Comparison of ENCODE assay signal across 9 cellular contexts in the genomic region with DNA sequence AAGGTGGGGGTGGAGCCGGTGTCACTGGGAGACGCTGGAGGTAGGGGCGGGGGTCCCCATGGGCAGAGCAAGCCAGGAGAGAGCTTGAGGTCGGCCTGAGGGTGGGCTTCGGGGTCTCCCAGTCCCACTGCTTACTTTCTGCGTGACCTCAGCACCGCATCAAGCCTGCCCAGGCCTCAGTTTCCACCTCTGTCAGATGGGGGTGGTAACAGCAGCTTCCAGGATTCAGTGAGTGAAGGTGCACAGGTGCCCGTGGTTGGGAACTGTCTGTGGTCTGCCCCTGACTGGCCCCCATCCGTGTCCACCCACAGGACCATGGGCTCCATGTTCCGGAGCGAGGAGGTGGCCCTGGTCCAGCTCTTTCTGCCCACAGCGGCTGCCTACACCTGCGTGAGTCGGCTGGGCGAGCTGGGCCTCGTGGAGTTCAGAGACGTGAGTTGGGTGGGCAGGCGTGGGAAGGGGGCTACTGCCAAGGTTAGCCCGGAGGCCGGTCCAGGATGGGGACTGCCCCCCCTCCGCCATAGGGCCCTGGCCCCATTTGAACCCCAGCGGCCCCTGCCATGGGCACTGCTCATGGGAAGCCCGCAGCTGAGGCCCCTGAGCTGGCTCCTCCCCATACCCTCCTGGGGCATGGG. TPM values are rescaled to one million over a fixed set of nuclear protein-coding genes. Genes with fewer than 3 reads are reported as not detected.
A peak's percentile ranks its signal among the peaks of the same experiment; 100 is the strongest.
DNase-seq lines count a peak whose midpoint lies in the region; ATAC-seq, FAIRE-seq and TF ChIP-seq lines count a peak whose summit lies in the region.
"Had no signal": no experiment of that assay in that cellular context is flagged by ENCODE, and none has a peak within 500 bp of the region (broad histone marks: within the 10 kb centered on the region; RNA-seq: fewer than 3 reads in every experiment).

No MANE protein-coding gene starts in this region.

- H3K4me1 ChIP-seq in HepG2 (ENCODE audit: insufficient read depth, low read length) (peaks cover 30% of the 10 kb centered on the region), thyroid gland (peaks cover 35 to 42% of the 10 kb centered on the region in 2 donors)

- H3K27ac ChIP-seq in HepG2 (ENCODE audit: extremely low read length, insufficient read depth, low read length) (peak overlapping the region; percentile 95), thyroid gland (peak overlapping the region; percentile 88 to 94 (median 91))

- no peak for TF ChIP-seq RAD21 in HepG2 (CRISPR knock-in tag; IDR thresholded peaks at IDR 0.05)

- H3K4me3 ChIP-seq in HepG2 (replicated peaks in 1 of 3; ENCODE audit: insufficient read depth in 1 of 3, low read depth in 2 of 3, low read length in 3 of 3) (peak overlapping the region; percentile 76 to 84 (median 78); a peak in 5 of 6 replicates), thyroid gland (replicated peaks in 1 of 3) (peak overlapping the region in 1 of 3 donors; percentile 48)

- peaks cover 17% of the 10 kb centered on the region for H3K79me2 ChIP-seq in HepG2 (ENCODE audit: insufficient read depth, low read length)

- H4K20me1 ChIP-seq in HepG2 (ENCODE audit: insufficient read depth, low read length): no peaks in the 10 kb centered on the region

- H3K27me3 ChIP-seq in HepG2 (ENCODE audit: control insufficient read depth in 1 of 2, insufficient read depth in 2 of 2, low read length in 2 of 2) (no peaks in the 10 kb centered on the region), thyroid gland (no peaks in the 10 kb centered on the region)

- H3K4me1 Mint-ChIP-seq in activated CD4-positive, alpha-beta T cell treated with anti-CD3 and anti-CD28 coated beads, Interleukin-2, amount 10 ng/mL, durations not matched to agents 7 days and 5 days: peaks cover 27% of the 10 kb centered on the region
- peaks cover 21% of the 10 kb centered on the region for H3K4me1 Mint-ChIP-seq in activated naive CD8-positive, alpha-beta T cell treated with anti-CD3 and anti-CD28 coated beads for 36 hours
- H3K4me1 Mint-ChIP-seq: brain had no signal

- H3K9me3 Mint-ChIP-seq in activated CD4-positive, alpha-beta T cell treated with anti-CD3 and anti-CD28 coated beads, Interleukin-2, amount 10 ng/mL, durations not matched to agents 7 days and 5 days: no peaks in the 10 kb centered on the region
- H3K9me3 Mint-ChIP-seq in activated naive CD8-positive, alpha-beta T cell treated with anti-CD3 and anti-CD28 coated beads for 36 hours: no peaks in the 10 kb centered on the region
- H3K9me3 Mint-ChIP-seq: brain had no signal

- peak overlapping the region; percentile 99 for H3K4me2 ChIP-seq in HepG2 (ENCODE audit: low read depth, low read length)

- peak overlapping the region; percentile 92 for H3K9ac ChIP-seq in HepG2 (ENCODE audit: insufficient read depth, low read depth, low read length)

- TF ChIP-seq CTCF in HepG2 (CRISPR knock-in tag; IDR thresholded peaks at IDR 0.05): no peak
- TF ChIP-seq CTCF in thyroid gland (IDR thresholded peaks at IDR 0.05): no peak

- H3K36me3 Mint-ChIP-seq in activated CD4-positive, alpha-beta T cell treated with anti-CD3 and anti-CD28 coated beads, Interleukin-2, amount 10 ng/mL, durations not matched to agents 7 days and 5 days (ENCODE audit: low read depth): peaks cover 6% of the 10 kb centered on the region
- peaks cover 8% of the 10 kb centered on the region for H3K36me3 Mint-ChIP-seq in activated naive CD8-positive, alpha-beta T cell treated with anti-CD3 and anti-CD28 coated beads for 36 hours
- H3K36me3 Mint-ChIP-seq: brain had no signal

- WGBS in HepG2 (ENCODE audit: low lambda C conversion rate): 81% methylated on average over 11 of the region's 23 CpGs
- 85 to 94% methylated on average over 12 to 22 of the region's 23 CpGs for WGBS in thyroid gland, 2 donors

- no peaks in the 10 kb centered on the region for H3K27me3 Mint-ChIP-seq in activated CD4-positive, alpha-beta T cell treated with anti-CD3 and anti-CD28 coated beads, Interleukin-2, amount 10 ng/mL, durations not matched to agents 7 days and 5 days
- H3K27me3 Mint-ChIP-seq in activated naive CD8-positive, alpha-beta T cell treated with anti-CD3 and anti-CD28 coated beads for 36 hours: no peaks in the 10 kb centered on the region

- TF ChIP-seq EP300 in HepG2 (IDR thresholded peaks at IDR 0.05; ENCODE audit: low read depth in 2 of 2, low read length in 2 of 2) (no peak), HepG2 (CRISPR knock-in tag; IDR thresholded peaks at IDR 0.05; ENCODE audit: borderline replicate concordance) (no peak)

- no peak overlapping the region for H2AFZ ChIP-seq in HepG2 (ENCODE audit: low read length)

- peak overlapping the region; percentile 90 for H3K27ac Mint-ChIP-seq in activated CD4-positive, alpha-beta T cell treated with anti-CD3 and anti-CD28 coated beads, Interleukin-2, amount 10 ng/mL, durations not matched to agents 7 days and 5 days
- H3K27ac Mint-ChIP-seq in activated naive CD8-positive, alpha-beta T cell treated with anti-CD3 and anti-CD28 coated beads for 36 hours: peak overlapping the region; percentile 91

- no peak for ATAC-seq in HepG2

- CTCF ChIA-PET in activated CD4-positive, alpha-beta T cell treated with anti-CD3 and anti-CD28 coated beads, Interleukin-2, amount 10 ng/mL, durations not matched to agents 7 days and 5 days (lab: Charles Lee): interaction anchor here (0.6 to 1.2 kb wide), 3 partner anchors 11 to 909 kb away, joined by 3 to 4 read pairs (median 3); no protein-coding TSS in a partner anchor
- CTCF ChIA-PET in HepG2 (lab: Yijun Ruan, JAX; ENCODE audit: low intra/inter-chr PET ratio, low total read pairs): no interaction called here

- POLR2A ChIA-PET in activated CD4-positive, alpha-beta T cell treated with anti-CD3 and anti-CD28 coated beads, Interleukin-2, amount 10 ng/mL, durations not matched to agents 7 days and 5 days (lab: Charles Lee): no interaction called here
- POLR2A ChIA-PET in HepG2 (lab: Yijun Ruan, JAX): interaction anchor here (0.7 to 2.3 kb wide), 9 partner anchors 10 to 78 kb away, joined by 3 to 11 read pairs (median 5); a partner anchor contains a TSS

- no peak for DNase-seq in activated CD4-positive, alpha-beta T cell treated with anti-CD3 and anti-CD28 coated beads, Interleukin-2, amount 10 ng/mL, durations not matched to agents 7 days and 5 days
- DNase-seq in activated CD4-positive, alpha-beta T cell treated with anti-CD3 and anti-CD28 coated beads for 4 hours: no peak
- DNase-seq in activated naive CD8-positive, alpha-beta T cell treated with anti-CD3 and anti-CD28 coated beads for 36 hours: no peak
- no peak for DNase-seq in HepG2 (ENCODE audit: low spot score)
- no peak for DNase-seq in thyroid gland
- no peak for DNase-seq in Kasumi-1 (lab: John Stamatoyannopoulos, UW)
- DNase-seq in NCI-H2081 (lab: John Stamatoyannopoulos, UW): no peak
- DNase-seq in GDM1 (lab: John Stamatoyannopoulos, UW): no peak

- FAIRE-seq in HepG2 (lab: Jason Lieb, UNC): no peak

- H3K9me3 ChIP-seq in HepG2 (ENCODE audit: low read length) (no peaks in the 10 kb centered on the region), thyroid gland (no peaks in the 10 kb centered on the region)

- intact Hi-C loops in HepG2 (cut with micrococcal nuclease; ENCODE audit: unreplicated experiment) (no loop called here), thyroid gland (cut with DNase I) (loop anchor here (5.0 kb wide), 1 partner anchor 81 kb away; a partner anchor contains a TSS)

- no TSS peak for BruUV-seq in HepG2 (replicated peaks; lab: Mats Ljungman, UMichigan)

- peak overlapping the region; percentile 83 for H3K4me3 Mint-ChIP-seq in activated CD4-positive, alpha-beta T cell treated with anti-CD3 and anti-CD28 coated beads, Interleukin-2, amount 10 ng/mL, durations not matched to agents 7 days and 5 days
- H3K4me3 Mint-ChIP-seq in activated naive CD8-positive, alpha-beta T cell treated with anti-CD3 and anti-CD28 coated beads for 36 hours: peak overlapping the region; percentile 91

- H3K36me3 ChIP-seq in HepG2 (replicated peaks in 1 of 2; ENCODE audit: control insufficient read depth in 1 of 2, insufficient read depth in 2 of 2, low read length in 2 of 2) (peaks cover 2 to 11% of the 10 kb centered on the region in 2 experiments; a peak in 3 of 5 replicates), thyroid gland (peaks cover 12 to 14% of the 10 kb centered on the region in 2 donors)

- in situ Hi-C loops in HepG2 (cut with HindIII; ENCODE audit: extremely low pct_ligation_motif_present, low pct_unique_long_range_greater_than_20kb): no loop called here

- TF ChIP-seq POLR2A in HepG2 (IDR thresholded peaks at IDR 0.05; ENCODE audit: insufficient read depth in 1 of 2, low read depth in 2 of 2, low read length in 2 of 2): no peak
- no peak for TF ChIP-seq POLR2A in thyroid gland (IDR thresholded peaks at IDR 0.05)

RNA-seq across cellular contexts. Expression of a gene that starts 2.2 kb away (rescaled TPM):
- total RNA-seq in activated CD4-positive, alpha-beta T cell treated with anti-CD3 and anti-CD28 coated beads, Interleukin-2, amount 10 ng/mL, durations not matched to agents 7 days and 5 days: 100 to 1,000 TPM; 286 to 316 TPM
- total RNA-seq in activated naive CD8-positive, alpha-beta T cell treated with anti-CD3 and anti-CD28 coated beads for 36 hours: 100 to 1,000 TPM; 108 to 113 TPM
- total RNA-seq in HepG2 (2016; rRNA removed; fragmentation: Illumina TruSeq; extraction: Trizol) (9.9 and 48.0 TPM in 2 replicates), thyroid gland (100 to 1,000 TPM in 3 of 4 donors, 10 to 100 TPM in 1; 74.8 to 141 (median 121) TPM)
- 10.6 and 10.9 TPM in 2 replicates for total RNA-seq in HepG2 (2016; cell fraction: cytosol; rRNA removed; fragmentation: Illumina TruSeq; extraction: Trizol; ENCODE audit: low read depth)
- total RNA-seq in HepG2 (2016; cell fraction: insoluble cytoplasmic fraction; rRNA removed; fragmentation: Illumina TruSeq; extraction: Trizol): 7.6 and 52.5 TPM in 2 replicates
- 8.3 and 8.4 TPM in 2 replicates for total RNA-seq in HepG2 (2016; cell fraction: membrane; rRNA removed; fragmentation: Illumina TruSeq; extraction: Trizol)
- total RNA-seq in HepG2 (2016; cell fraction: nucleus; rRNA removed; fragmentation: Illumina TruSeq; extraction: Trizol): 57.2 and 73.6 TPM in 2 replicates
- polyA plus RNA-seq in HepG2 (2011; rRNA removed): 69.6 and 97.2 TPM in 2 replicates
- polyA plus RNA-seq in HepG2 (2011; cell fraction: cytosol; rRNA removed): 25.1 and 41.9 TPM in 2 replicates
- polyA plus RNA-seq in HepG2 (2011; cell fraction: nucleus; rRNA removed): 1,399 and 1,906 TPM in 2 replicates
- 23.6 and 37.0 TPM in 2 replicates for polyA plus RNA-seq in HepG2 (2012)
- polyA plus RNA-seq in HepG2 (2016; cell fraction: cytosol; fragmentation: Illumina TruSeq; extraction: Trizol; ENCODE audit: low read depth): 3.6 and 4.6 TPM in 2 replicates
- 7.3 and 10.3 TPM in 2 replicates for polyA plus RNA-seq in HepG2 (2016; cell fraction: insoluble cytoplasmic fraction; fragmentation: Illumina TruSeq; extraction: Trizol; ENCODE audit: low read depth)
- polyA plus RNA-seq in HepG2 (2016; cell fraction: membrane; fragmentation: Illumina TruSeq; extraction: Trizol; ENCODE audit: low read depth): 5.5 and 6.6 TPM in 2 replicates
- 176 and 189 TPM in 2 replicates for polyA plus RNA-seq in HepG2 (2016; cell fraction: nucleus; fragmentation: Illumina TruSeq; extraction: Trizol; ENCODE audit: insufficient read depth, low read depth)
- polyA minus RNA-seq in HepG2 (2011; rRNA and poly(A)+ RNA removed; ENCODE audit: low replicate concordance): 49.2 and 98.2 TPM in 2 replicates
- polyA minus RNA-seq in HepG2 (2011; cell fraction: cytosol; rRNA and poly(A)+ RNA removed): 22.7 and 28.6 TPM in 2 replicates
- 100 and 121 TPM in 2 replicates for polyA minus RNA-seq in HepG2 (2011; cell fraction: nucleus; rRNA and poly(A)+ RNA removed)

RNA-seq across cellular contexts. Expression of a gene that starts 10.6 kb away (rescaled TPM):
- total RNA-seq in activated CD4-positive, alpha-beta T cell treated with anti-CD3 and anti-CD28 coated beads, Interleukin-2, amount 10 ng/mL, durations not matched to agents 7 days and 5 days: 100 to 1,000 TPM; 116 to 138 TPM
- 100 to 1,000 TPM; 109 to 126 TPM for total RNA-seq in activated naive CD8-positive, alpha-beta T cell treated with anti-CD3 and anti-CD28 coated beads for 36 hours
- total RNA-seq in HepG2 (2016; rRNA removed; fragmentation: Illumina TruSeq; extraction: Trizol) (120 and 158 TPM in 2 replicates), thyroid gland (100 to 1,000 TPM; 222 to 310 (median 254) TPM)
- total RNA-seq in HepG2 (2016; cell fraction: cytosol; rRNA removed; fragmentation: Illumina TruSeq; extraction: Trizol; ENCODE audit: low read depth): 120 and 122 TPM in 2 replicates
- 111 and 153 TPM in 2 replicates for total RNA-seq in HepG2 (2016; cell fraction: insoluble cytoplasmic fraction; rRNA removed; fragmentation: Illumina TruSeq; extraction: Trizol)
- total RNA-seq in HepG2 (2016; cell fraction: membrane; rRNA removed; fragmentation: Illumina TruSeq; extraction: Trizol): 119 and 125 TPM in 2 replicates
- total RNA-seq in HepG2 (2016; cell fraction: nucleus; rRNA removed; fragmentation: Illumina TruSeq; extraction: Trizol): 68.1 and 87.4 TPM in 2 replicates
- polyA plus RNA-seq in HepG2 (2011; rRNA removed): 96.7 and 101 TPM in 2 replicates
- polyA plus RNA-seq in HepG2 (2011; cell fraction: cytosol; rRNA removed): 77.4 and 163 TPM in 2 replicates
- polyA plus RNA-seq in HepG2 (2011; cell fraction: nucleus; rRNA removed): 142 and 151 TPM in 2 replicates
- 65.2 and 96.9 TPM in 2 replicates for polyA plus RNA-seq in HepG2 (2012)
- 109 and 135 TPM in 2 replicates for polyA plus RNA-seq in HepG2 (2016; cell fraction: cytosol; fragmentation: Illumina TruSeq; extraction: Trizol; ENCODE audit: low read depth)
- polyA plus RNA-seq in HepG2 (2016; cell fraction: insoluble cytoplasmic fraction; fragmentation: Illumina TruSeq; extraction: Trizol; ENCODE audit: low read depth): 108 and 124 TPM in 2 replicates
- 110 and 125 TPM in 2 replicates for polyA plus RNA-seq in HepG2 (2016; cell fraction: membrane; fragmentation: Illumina TruSeq; extraction: Trizol; ENCODE audit: low read depth)
- 158 and 161 TPM in 2 replicates for polyA plus RNA-seq in HepG2 (2016; cell fraction: nucleus; fragmentation: Illumina TruSeq; extraction: Trizol; ENCODE audit: insufficient read depth, low read depth)
- 172 and 212 TPM in 2 replicates for polyA minus RNA-seq in HepG2 (2011; rRNA and poly(A)+ RNA removed; ENCODE audit: low replicate concordance)
- 66.2 and 72.5 TPM in 2 replicates for polyA minus RNA-seq in HepG2 (2011; cell fraction: cytosol; rRNA and poly(A)+ RNA removed)
- polyA minus RNA-seq in HepG2 (2011; cell fraction: nucleus; rRNA and poly(A)+ RNA removed): 33.6 and 40.9 TPM in 2 replicates

RNA-seq across cellular contexts. Expression of a gene that starts 30.9 kb away (rescaled TPM):
- under 1 TPM in 1 of 2 experiments, not detected in 1; 0.15 TPM for total RNA-seq in activated CD4-positive, alpha-beta T cell treated with anti-CD3 and anti-CD28 coated beads, Interleukin-2, amount 10 ng/mL, durations not matched to agents 7 days and 5 days
- not detected for total RNA-seq in activated naive CD8-positive, alpha-beta T cell treated with anti-CD3 and anti-CD28 coated beads for 36 hours
- total RNA-seq in HepG2 (2016; rRNA removed; fragmentation: Illumina TruSeq; extraction: Trizol) (4.0 and 4.5 TPM in 2 replicates), thyroid gland (1 to 10 TPM; 3.0 to 6.6 (median 3.5) TPM)
- total RNA-seq in HepG2 (2016; cell fraction: cytosol; rRNA removed; fragmentation: Illumina TruSeq; extraction: Trizol; ENCODE audit: low read depth): 0.62 and 0.91 TPM in 2 replicates
- total RNA-seq in HepG2 (2016; cell fraction: insoluble cytoplasmic fraction; rRNA removed; fragmentation: Illumina TruSeq; extraction: Trizol): 4.3 and 4.5 TPM in 2 replicates
- total RNA-seq in HepG2 (2016; cell fraction: membrane; rRNA removed; fragmentation: Illumina TruSeq; extraction: Trizol): 2.2 and 2.4 TPM in 2 replicates
- 1.6 and 2.1 TPM in 2 replicates for total RNA-seq in HepG2 (2016; cell fraction: nucleus; rRNA removed; fragmentation: Illumina TruSeq; extraction: Trizol)
- polyA plus RNA-seq in HepG2 (2011; rRNA removed): 5.1 and 6.7 TPM in 2 replicates
- 2.8 and 5.9 TPM in 2 replicates for polyA plus RNA-seq in HepG2 (2011; cell fraction: cytosol; rRNA removed)
- 5.1 and 6.8 TPM in 2 replicates for polyA plus RNA-seq in HepG2 (2011; cell fraction: nucleus; rRNA removed)
- polyA plus RNA-seq in HepG2 (2012): 2.1 and 3.2 TPM in 2 replicates
- polyA plus RNA-seq in HepG2 (2016; cell fraction: cytosol; fragmentation: Illumina TruSeq; extraction: Trizol; ENCODE audit: low read depth): 0.81 and 0.85 TPM in 2 replicates
- polyA plus RNA-seq in HepG2 (2016; cell fraction: insoluble cytoplasmic fraction; fragmentation: Illumina TruSeq; extraction: Trizol; ENCODE audit: low read depth): 4.5 and 4.7 TPM in 2 replicates
- polyA plus RNA-seq in HepG2 (2016; cell fraction: membrane; fragmentation: Illumina TruSeq; extraction: Trizol; ENCODE audit: low read depth): 1.9 and 2.1 TPM in 2 replicates
- polyA plus RNA-seq in HepG2 (2016; cell fraction: nucleus; fragmentation: Illumina TruSeq; extraction: Trizol; ENCODE audit: insufficient read depth, low read depth): 4.1 and 4.6 TPM in 2 replicates
- 7.3 and 37.4 TPM in 2 replicates for polyA minus RNA-seq in HepG2 (2011; rRNA and poly(A)+ RNA removed; ENCODE audit: low replicate concordance)
- polyA minus RNA-seq in HepG2 (2011; cell fraction: cytosol; rRNA and poly(A)+ RNA removed): 2.2 and 3.3 TPM in 2 replicates
- 1.6 and 3.1 TPM in 2 replicates for polyA minus RNA-seq in HepG2 (2011; cell fraction: nucleus; rRNA and poly(A)+ RNA removed)

RNA-seq across cellular contexts. Expression of a gene that starts 37.2 kb away (rescaled TPM):
- total RNA-seq in activated CD4-positive, alpha-beta T cell treated with anti-CD3 and anti-CD28 coated beads, Interleukin-2, amount 10 ng/mL, durations not matched to agents 7 days and 5 days: 10 to 100 TPM; 32.6 to 34.3 TPM
- total RNA-seq in activated naive CD8-positive, alpha-beta T cell treated with anti-CD3 and anti-CD28 coated beads for 36 hours: 10 to 100 TPM; 11.6 to 13.1 TPM
- 2.3 and 8.8 TPM in 2 replicates for total RNA-seq in HepG2 (2016; rRNA removed; fragmentation: Illumina TruSeq; extraction: Trizol)
- total RNA-seq in HepG2 (2016; cell fraction: cytosol; rRNA removed; fragmentation: Illumina TruSeq; extraction: Trizol; ENCODE audit: low read depth): 3.9 and 4.4 TPM in 2 replicates
- 2.9 and 9.2 TPM in 2 replicates for total RNA-seq in HepG2 (2016; cell fraction: insoluble cytoplasmic fraction; rRNA removed; fragmentation: Illumina TruSeq; extraction: Trizol)
- 4.6 and 5.3 TPM in 2 replicates for total RNA-seq in HepG2 (2016; cell fraction: membrane; rRNA removed; fragmentation: Illumina TruSeq; extraction: Trizol)
- 10.8 and 10.9 TPM in 2 replicates for total RNA-seq in HepG2 (2016; cell fraction: nucleus; rRNA removed; fragmentation: Illumina TruSeq; extraction: Trizol)
- polyA plus RNA-seq in HepG2 (2011; rRNA removed): 18.9 and 25.3 TPM in 2 replicates
- polyA plus RNA-seq in HepG2 (2011; cell fraction: cytosol; rRNA removed): 14.1 and 18.0 TPM in 2 replicates
- polyA plus RNA-seq in HepG2 (2011; cell fraction: nucleus; rRNA removed): 71.1 and 107 TPM in 2 replicates
- polyA plus RNA-seq in HepG2 (2012): 8.1 and 8.5 TPM in 2 replicates
- 1.5 and 2.4 TPM in 2 replicates for polyA plus RNA-seq in HepG2 (2016; cell fraction: cytosol; fragmentation: Illumina TruSeq; extraction: Trizol; ENCODE audit: low read depth)
- 2.4 and 2.7 TPM in 2 replicates for polyA plus RNA-seq in HepG2 (2016; cell fraction: insoluble cytoplasmic fraction; fragmentation: Illumina TruSeq; extraction: Trizol; ENCODE audit: low read depth)
- 3.0 and 3.2 TPM in 2 replicates for polyA plus RNA-seq in HepG2 (2016; cell fraction: membrane; fragmentation: Illumina TruSeq; extraction: Trizol; ENCODE audit: low read depth)
- polyA plus RNA-seq in HepG2 (2016; cell fraction: nucleus; fragmentation: Illumina TruSeq; extraction: Trizol; ENCODE audit: insufficient read depth, low read depth): 17.9 and 19.5 TPM in 2 replicates
- polyA minus RNA-seq in HepG2 (2011; rRNA and poly(A)+ RNA removed; ENCODE audit: low replicate concordance): 56.7 and 87.2 TPM in 2 replicates
- polyA minus RNA-seq in HepG2 (2011; cell fraction: cytosol; rRNA and poly(A)+ RNA removed): 10.2 and 12.8 TPM in 2 replicates
- 7.0 and 9.1 TPM in 2 replicates for polyA minus RNA-seq in HepG2 (2011; cell fraction: nucleus; rRNA and poly(A)+ RNA removed)
- total RNA-seq in thyroid gland: 10 to 100 TPM; 25.7 to 49.2 (median 36.3) TPM
